Comparison of ENCODE assay signal across 19 cellular contexts in the genomic region with DNA sequence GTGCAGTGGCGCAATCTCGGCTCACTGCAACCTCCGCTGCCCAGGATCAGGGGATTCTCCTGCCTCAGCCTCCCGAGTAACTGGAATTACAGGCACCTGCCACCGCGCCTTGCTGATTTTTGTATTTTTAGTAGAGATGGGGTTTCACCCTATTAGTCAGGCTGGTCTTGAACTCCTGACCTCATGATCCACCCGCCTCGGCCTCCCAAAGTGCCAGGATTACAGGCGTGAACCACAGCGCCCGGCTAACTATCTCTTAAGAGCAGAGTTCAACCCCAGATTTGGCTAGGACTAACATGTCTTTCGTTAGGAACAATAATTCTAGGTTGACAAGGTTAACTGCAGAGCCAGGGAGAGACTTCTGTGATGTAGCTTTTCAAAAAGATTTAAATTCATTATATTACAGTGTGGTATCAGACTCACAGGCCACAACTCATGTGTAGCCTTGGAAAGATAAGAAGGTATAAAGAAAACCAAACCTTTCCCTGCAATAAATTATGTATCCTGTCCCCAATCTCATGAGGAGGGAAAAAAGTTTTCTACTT.
"Had no signal": no experiment of that assay in that cellular context is flagged by ENCODE, and none has a peak within 500 bp of the region (broad histone marks: within the 10 kb centered on the region; RNA-seq: fewer than 3 reads in every experiment).

No MANE protein-coding gene starts in this region.

- H3K4me3 ChIP-seq: coronary artery, esophagus muscularis mucosa, hepatocyte, sigmoid colon, thyroid gland, uterus had no signal

- H3K4me2 ChIP-seq: hepatocyte had no signal

- H2AFZ ChIP-seq: hepatocyte had no signal

- H3K27ac ChIP-seq: coronary artery, esophagus muscularis mucosa, hepatocyte, sigmoid colon, thyroid gland, uterus had no signal

- H3K9me3 Mint-ChIP-seq: activated CD4-positive, alpha-beta memory T cell treated with anti-CD3 and anti-CD28 coated beads, Interleukin-2, amount 10 ng/mL, durations not matched to agents 7 days and 5 days; activated naive CD4-positive, alpha-beta T cell treated with anti-CD3 and anti-CD28 coated beads, Interleukin-2, amount 10 ng/mL, durations not matched to agents 7 days and 5 days; activated T-helper 17 cell treated with anti-CD3 and anti-CD28 coated beads, Interleukin-2, amount 50 U/mL, for 72 hours; brain; nephron progenitor cell; WTC11 had no signal

- H3K4me3 Mint-ChIP-seq: activated CD4-positive, alpha-beta memory T cell treated with anti-CD3 and anti-CD28 coated beads, Interleukin-2, amount 10 ng/mL, durations not matched to agents 7 days and 5 days; activated naive CD4-positive, alpha-beta T cell treated with anti-CD3 and anti-CD28 coated beads, Interleukin-2, amount 10 ng/mL, durations not matched to agents 7 days and 5 days; activated T-helper 17 cell treated with anti-CD3 and anti-CD28 coated beads, Interleukin-2, amount 50 U/mL, for 72 hours; nephron progenitor cell; WTC11 had no signal

- ATAC-seq: activated T-helper 17 cell treated with anti-CD3 and anti-CD28 coated beads, Interleukin-2, amount 50 U/mL, for 72 hours; left ventricle myocardium superior; WTC11 had no signal

- H3K9me3 ChIP-seq: esophagus muscularis mucosa, sigmoid colon, thyroid gland, uterus had no signal

- H3K27ac Mint-ChIP-seq: activated CD4-positive, alpha-beta memory T cell treated with anti-CD3 and anti-CD28 coated beads, Interleukin-2, amount 10 ng/mL, durations not matched to agents 7 days and 5 days; activated naive CD4-positive, alpha-beta T cell treated with anti-CD3 and anti-CD28 coated beads, Interleukin-2, amount 10 ng/mL, durations not matched to agents 7 days and 5 days; activated T-helper 17 cell treated with anti-CD3 and anti-CD28 coated beads, Interleukin-2, amount 50 U/mL, for 72 hours; nephron progenitor cell had no signal

- H3K36me3 ChIP-seq: sigmoid colon, uterus had no signal

- H3K27me3 Mint-ChIP-seq: activated CD4-positive, alpha-beta memory T cell treated with anti-CD3 and anti-CD28 coated beads, Interleukin-2, amount 10 ng/mL, durations not matched to agents 7 days and 5 days; activated naive CD4-positive, alpha-beta T cell treated with anti-CD3 and anti-CD28 coated beads, Interleukin-2, amount 10 ng/mL, durations not matched to agents 7 days and 5 days; activated T-helper 17 cell treated with anti-CD3 and anti-CD28 coated beads, Interleukin-2, amount 50 U/mL, for 72 hours had no signal

- H3K27me3 ChIP-seq: esophagus muscularis mucosa, hepatocyte, sigmoid colon, thyroid gland, uterus had no signal

- DNase-seq: activated CD4-positive, alpha-beta memory T cell treated with anti-CD3 and anti-CD28 coated beads, Interleukin-2, amount 10 ng/mL, durations not matched to agents 7 days and 5 days; activated CD4-positive, alpha-beta T cell treated with anti-CD3 and anti-CD28 coated beads for 4 hours; activated CD8-positive, alpha-beta memory T cell treated with anti-CD3 and anti-CD28 coated beads, Interleukin-2, amount 50 U/mL, for 48 hours; activated naive CD4-positive, alpha-beta T cell treated with anti-CD3 and anti-CD28 coated beads, Interleukin-2, amount 10 ng/mL, durations not matched to agents 7 days and 5 days; central memory CD4-positive, alpha-beta T cell; islet precursor cell; left ventricle myocardium superior; mesendoderm; nephron progenitor cell; sigmoid colon; stimulated activated CD4-positive, alpha-beta T cell treated with anti-CD3 and anti-CD28 coated beads, Interleukin-1b, Interleukin-23, amount 100 ng/mL, for 48 hours; thyroid gland; uterus had no signal
